ENCODE assay signal across 1 cellular context in the genomic region with DNA sequence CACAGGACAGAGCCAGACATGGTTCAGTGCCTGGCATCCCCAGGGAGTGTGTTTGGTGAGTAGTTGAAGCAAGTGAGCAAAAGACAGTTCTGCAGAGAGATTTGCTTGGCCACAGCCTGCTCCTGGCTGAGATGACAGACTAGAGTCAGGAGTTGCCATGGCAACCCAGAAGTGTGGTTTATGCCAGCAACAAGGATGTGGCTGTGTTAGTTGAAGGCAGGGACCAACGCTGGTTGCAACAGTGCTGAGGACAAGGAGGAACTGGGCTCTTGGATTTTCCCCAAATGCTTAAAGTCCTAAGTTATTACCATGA.
TF ChIP-seq lines count a peak whose summit lies in the region.

No MANE protein-coding gene starts in this region.

TF ChIP-seq in WTC11, 78 proteins besides CTCF, POLR2A, EP300 and RAD21 (continued from another document):
- TF ChIP-seq, protein P1, sequence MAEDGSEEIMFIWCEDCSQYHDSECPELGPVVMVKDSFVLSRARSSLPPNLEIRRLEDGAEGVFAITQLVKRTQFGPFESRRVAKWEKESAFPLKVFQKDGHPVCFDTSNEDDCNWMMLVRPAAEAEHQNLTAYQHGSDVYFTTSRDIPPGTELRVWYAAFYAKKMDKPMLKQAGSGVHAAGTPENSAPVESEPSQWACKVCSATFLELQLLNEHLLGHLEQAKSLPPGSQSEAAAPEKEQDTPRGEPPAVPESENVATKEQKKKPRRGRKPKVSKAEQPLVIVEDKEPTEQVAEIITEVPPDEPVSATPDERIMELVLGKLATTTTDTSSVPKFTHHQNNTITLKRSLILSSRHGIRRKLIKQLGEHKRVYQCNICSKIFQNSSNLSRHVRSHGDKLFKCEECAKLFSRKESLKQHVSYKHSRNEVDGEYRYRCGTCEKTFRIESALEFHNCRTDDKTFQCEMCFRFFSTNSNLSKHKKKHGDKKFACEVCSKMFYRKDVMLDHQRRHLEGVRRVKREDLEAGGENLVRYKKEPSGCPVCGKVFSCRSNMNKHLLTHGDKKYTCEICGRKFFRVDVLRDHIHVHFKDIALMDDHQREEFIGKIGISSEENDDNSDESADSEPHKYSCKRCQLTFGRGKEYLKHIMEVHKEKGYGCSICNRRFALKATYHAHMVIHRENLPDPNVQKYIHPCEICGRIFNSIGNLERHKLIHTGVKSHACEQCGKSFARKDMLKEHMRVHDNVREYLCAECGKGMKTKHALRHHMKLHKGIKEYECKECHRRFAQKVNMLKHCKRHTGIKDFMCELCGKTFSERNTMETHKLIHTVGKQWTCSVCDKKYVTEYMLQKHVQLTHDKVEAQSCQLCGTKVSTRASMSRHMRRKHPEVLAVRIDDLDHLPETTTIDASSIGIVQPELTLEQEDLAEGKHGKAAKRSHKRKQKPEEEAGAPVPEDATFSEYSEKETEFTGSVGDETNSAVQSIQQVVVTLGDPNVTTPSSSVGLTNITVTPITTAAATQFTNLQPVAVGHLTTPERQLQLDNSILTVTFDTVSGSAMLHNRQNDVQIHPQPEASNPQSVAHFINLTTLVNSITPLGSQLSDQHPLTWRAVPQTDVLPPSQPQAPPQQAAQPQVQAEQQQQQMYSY (CRISPR knock-in tag; IDR thresholded peaks at IDR 0.05) = no peak
- no peak for TF ChIP-seq TP53 (CRISPR knock-in tag; IDR thresholded peaks at IDR 0.05)
- TF ChIP-seq IRF1 (CRISPR knock-in tag; IDR thresholded peaks at IDR 0.05) = no peak
- no peak for TF ChIP-seq SP1 (CRISPR knock-in tag; conservative IDR thresholded peaks at IDR 0.05)
